Comparison of ENCODE assay signal across 18 cellular contexts in genomic region chr1:99858881-99859280, GRCh38.
"Had no signal": no experiment of that assay in that cellular context is flagged by ENCODE, and none has a peak within 500 bp of the region (broad histone marks: within the 10 kb centered on the region; RNA-seq: fewer than 3 reads in every experiment).

No MANE protein-coding gene starts in this region.

- H3K27ac ChIP-seq: coronary artery, dorsolateral prefrontal cortex, heart left ventricle, hepatocyte, left ventricle myocardium inferior, lower lobe of right lung had no signal

- H3K9me3 ChIP-seq: esophagus squamous epithelium, gastroesophageal sphincter, heart left ventricle, left ventricle myocardium inferior, lower lobe of right lung, mucosa of descending colon had no signal

- H3K4me1 ChIP-seq: left ventricle myocardium inferior, lower lobe of right lung had no signal

- H2AFZ ChIP-seq: hepatocyte had no signal

- DNase-seq: dermis blood vessel endothelial cell; dorsolateral prefrontal cortex; effector CD4-positive, alpha-beta T cell; effector memory CD4-positive, alpha-beta T cell; esophagus squamous epithelium; foreskin fibroblast; foreskin melanocyte; heart left ventricle; hypothalamus; immature natural killer cell; left cardiac atrium; left ventricle myocardium inferior; lower lobe of right lung; mesenchymal stem cell; mucosa of descending colon had no signal

- H3K27me3 ChIP-seq: dorsolateral prefrontal cortex, esophagus squamous epithelium, gastroesophageal sphincter, heart left ventricle, hepatocyte had no signal

- ATAC-seq: gastroesophageal sphincter, heart left ventricle, left cardiac atrium, lower lobe of right lung, mucosa of descending colon had no signal

- H3K4me2 ChIP-seq: hepatocyte had no signal

- H3K4me3 ChIP-seq: coronary artery, dorsolateral prefrontal cortex, heart left ventricle, hepatocyte, left ventricle myocardium inferior, lower lobe of right lung, mucosa of descending colon had no signal
